Comparison of ENCODE assay signal across 13 cellular contexts in genomic region chr11:111528557-111528956, GRCh38. TPM values are rescaled to one million over a fixed set of nuclear protein-coding genes. Genes with fewer than 3 reads are reported as not detected.
DNase-seq lines count a peak whose midpoint lies in the region; ATAC-seq, FAIRE-seq and TF ChIP-seq lines count a peak whose summit lies in the region.
"Had no signal": no experiment of that assay in that cellular context is flagged by ENCODE, and none has a peak within 500 bp of the region (broad histone marks: within the 10 kb centered on the region; RNA-seq: fewer than 3 reads in every experiment).

No MANE protein-coding gene starts in this region.

- H3K36me3 Mint-ChIP-seq in HFFc6 (ENCODE audit: low read depth), result no peaks in the 10 kb centered on the region
- no peaks in the 10 kb centered on the region for H3K36me3 Mint-ChIP-seq in T-cell

- no peaks in the 10 kb centered on the region for H3K36me3 ChIP-seq in transverse colon
- H3K36me3 ChIP-seq: adrenal gland had no signal

- H3K4me3 ChIP-seq in fibroblast of pulmonary artery (replicated peaks; ENCODE audit: low read depth, low read length), result no peak overlapping the region
- no peak overlapping the region for H3K4me3 ChIP-seq in transverse colon
- H3K4me3 ChIP-seq: adrenal gland had no signal

- H3K27me3 ChIP-seq in transverse colon, result peaks cover 1% of the 10 kb centered on the region

- POLR2A ChIA-PET in T-cell (lab: Charles Lee), result no interaction called here

- H3K4me1 Mint-ChIP-seq in HFFc6 (ENCODE audit: low read depth), result peaks cover 69% of the 10 kb centered on the region
- peaks cover 20 to 24% (median 23%) of the 10 kb centered on the region in 3 donors for H3K4me1 Mint-ChIP-seq in T-cell
- H3K4me1 Mint-ChIP-seq: nephron had no signal

- DNase-seq in D721Med (ENCODE audit: insufficient read length, low spot score), result no peak
- no peak for DNase-seq in HFFc6
- DNase-seq in T-cell, result peak in 9 of 34 experiments; percentile 7 to 48 (median 32)
- peak; percentile 44 for DNase-seq in fibroblast of pulmonary artery (ENCODE audit: low read depth)
- no peak for DNase-seq in transverse colon
- no peak for DNase-seq in pons (ENCODE audit: low spot score)
- DNase-seq: adrenal gland, NCI-H526 had no signal

- 46 to 83% methylated on average over 1 of the region's 1 CpG for WGBS in transverse colon (ENCODE audit: low coverage in 1 of 2), 2 donors

- H3K9me3 Mint-ChIP-seq in HFFc6 (no peaks in the 10 kb centered on the region), T-cell (no peaks in the 10 kb centered on the region)
- H3K9me3 Mint-ChIP-seq: nephron had no signal

- no peak overlapping the region for H3K4me3 Mint-ChIP-seq in HFFc6
- H3K4me3 Mint-ChIP-seq in T-cell, result no peak overlapping the region
- H3K4me3 Mint-ChIP-seq: nephron had no signal

- H3K27ac ChIP-seq in transverse colon, result no peak overlapping the region
- H3K27ac ChIP-seq: adrenal gland had no signal

- TF ChIP-seq CTCF in D721Med (IDR thresholded peaks at IDR 0.05; ENCODE audit: insufficient read depth, missing control alignments) (peak; percentile 42), HFFc6 (IDR thresholded peaks at IDR 0.05) (no peak; the same call in 1 of the 2 replicates), fibroblast of pulmonary artery (IDR thresholded peaks at IDR 0.05; ENCODE audit: low read length, missing control alignments) (peak; percentile 5), transverse colon (IDR thresholded peaks at IDR 0.05) (no peak)

- no peaks in the 10 kb centered on the region; the same call in 1 of the 2 replicates for H3K27me3 Mint-ChIP-seq in HFFc6 (ENCODE audit: insufficient read depth)
- H3K27me3 Mint-ChIP-seq in T-cell, result peaks cover 4 to 12% of the 10 kb centered on the region in 2 donors

- ATAC-seq in T-cell (replicated peaks in 1 of 4) (peak; percentile 57 to 80 (median 66)), HG02938 (IDR thresholded peaks at IDR 0.05; ENCODE audit: unreplicated experiment) (no peak)

- in situ Hi-C loops in transverse colon (cut with MboI; ENCODE audit: low pct_ligation_motif_present in 1 of 4, low pct_unique_long_range_greater_than_20kb in 1 of 4, low sequenced_read_pairs in 3 of 4), result no loop called here

- CTCF ChIA-PET in T-cell (lab: Charles Lee), result no interaction called here

- intact Hi-C loops in transverse colon (cut with DNase I; ENCODE audit: low total_unique reads), result no loop called here

- peak; percentile 90 for FAIRE-seq in D721Med (lab: Jason Lieb, UNC)
- FAIRE-seq: GM19239, TTC549 had no signal

- no peaks in the 10 kb centered on the region for H3K4me1 ChIP-seq in transverse colon
- H3K4me1 ChIP-seq: adrenal gland had no signal

- TF ChIP-seq EP300 in transverse colon (IDR thresholded peaks at IDR 0.05; ENCODE audit: low read depth), result no peak

- peak overlapping the region; percentile 30; the same call in 1 of the 2 replicates for H3K27ac Mint-ChIP-seq in HFFc6
- no peak overlapping the region for H3K27ac Mint-ChIP-seq in T-cell
- H3K27ac Mint-ChIP-seq: nephron had no signal

- TF ChIP-seq POLR2A in transverse colon (IDR thresholded peaks at IDR 0.05), result no peak

- no peaks in the 10 kb centered on the region for H3K9me3 ChIP-seq in transverse colon
- H3K9me3 ChIP-seq: adrenal gland had no signal

RNA-seq across cellular contexts. Expression of gene LAYN, which starts 12.0 kb away (rescaled TPM):
- total RNA-seq in HFFc6 (2021; fragmentation: NEBNext Ultra II Directional; extraction: Animal tissue kit (Norgen Biotek cat#: 25700)), result 100 to 1,000 TPM in 5 of 6 experiments, 10 to 100 TPM in 1; 79.1 to 148 (median 132) TPM
- 1 to 10 TPM; 1.0 to 3.5 (median 2.6) TPM for total RNA-seq in T-cell
- 10 to 100 TPM in 2 of 4 donors, 1 to 10 TPM in 2; 5.6 to 19.7 (median 10.3) TPM for total RNA-seq in transverse colon

RNA-seq across cellular contexts. Expression of gene HOATZ, which starts 14.0 kb away (rescaled TPM):
- total RNA-seq in HFFc6 (2021; fragmentation: NEBNext Ultra II Directional; extraction: Animal tissue kit (Norgen Biotek cat#: 25700)), result not detected
- total RNA-seq in T-cell, result not detected
- not detected for total RNA-seq in transverse colon
- total RNA-seq: adrenal gland had no signal

RNA-seq across cellular contexts. Expression of gene BTG4, which starts 16.4 kb away (rescaled TPM):
- total RNA-seq in HFFc6 (2021; fragmentation: NEBNext Ultra II Directional; extraction: Animal tissue kit (Norgen Biotek cat#: 25700)), result not detected
- total RNA-seq in T-cell (not detected), transverse colon (not detected)
- total RNA-seq: adrenal gland, temporal lobe had no signal

Comparison
In these comparisons a context has a peak if more than half of its experiments do, and no peak if none do; other contexts are left out.
1. CTCF ChIP-seq: peak in D721Med (single experiment) and fibroblast of pulmonary artery (single experiment); none in HFFc6 (single experiment) and transverse colon (0 of 5).